In the genomic region with DNA sequence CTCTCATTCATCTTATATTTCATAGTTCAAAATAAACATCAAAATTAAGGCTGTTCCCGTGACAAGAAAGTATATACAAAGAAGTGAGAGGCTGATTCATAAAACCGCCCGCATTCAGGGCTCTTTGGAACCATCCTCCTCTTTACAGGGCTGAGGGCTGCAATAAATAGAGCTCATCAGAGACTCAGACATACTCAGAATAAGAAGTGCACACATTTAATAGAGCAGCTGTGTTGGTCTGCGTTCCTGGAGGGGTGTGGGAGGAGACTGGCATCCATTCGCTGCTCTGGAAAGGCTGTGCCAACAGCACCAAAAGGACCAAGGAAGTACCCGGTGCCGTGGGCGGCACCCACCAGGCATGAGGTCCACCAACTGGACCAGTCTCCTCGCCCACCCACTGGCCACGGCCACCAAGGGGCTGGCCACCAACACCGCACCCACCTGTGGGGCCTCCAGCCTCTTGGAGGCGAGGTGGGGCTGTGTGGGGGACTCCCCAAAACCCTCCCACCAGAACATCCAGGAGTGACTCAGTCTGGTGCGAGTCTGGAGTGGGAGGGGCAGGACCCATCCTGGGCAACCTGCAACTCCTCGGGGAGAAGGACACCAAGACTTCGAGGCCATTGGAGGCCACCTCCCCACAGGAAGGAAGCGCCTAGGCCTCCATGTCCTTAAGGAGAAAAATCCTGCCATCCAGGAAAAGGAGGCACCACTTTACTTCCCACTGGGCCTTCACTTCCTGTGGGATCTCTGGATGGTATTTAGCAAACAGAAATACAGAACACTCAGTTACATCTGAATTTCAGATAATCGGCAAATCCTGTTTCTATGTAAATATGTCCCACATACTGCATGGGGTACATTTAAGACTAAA, we compare ENCODE assay signal across 9 cellular contexts. TPM values are rescaled to one million over a fixed set of nuclear protein-coding genes. Genes with fewer than 3 reads are reported as not detected.
DNase-seq lines count a peak whose midpoint lies in the region; ATAC-seq and TF ChIP-seq lines count a peak whose summit lies in the region.
"Had no signal": no experiment of that assay in that cellular context is flagged by ENCODE, and none has a peak within 500 bp of the region (broad histone marks: within the 10 kb centered on the region; RNA-seq: fewer than 3 reads in every experiment).

No MANE protein-coding gene starts in this region.

- no peak overlapping the region for H3K4me3 ChIP-seq in coronary artery
- H3K4me3 ChIP-seq: lung had no signal

- ATAC-seq in GM19397 (IDR thresholded peaks at IDR 0.05; ENCODE audit: unreplicated experiment) (peak; percentile 30), HG03378 (IDR thresholded peaks at IDR 0.05; ENCODE audit: unreplicated experiment) (peak; percentile 38), natural killer cell (peak in 2 of 3 donors; percentile 24 to 25)
- ATAC-seq in activated T-cell treated with anti-CD3 and anti-CD28 coated beads, Interleukin-2, amount 50 U/mL, for 4 hours: peak; percentile 74 to 76

- intact Hi-C loops in natural killer cell (cut with micrococcal nuclease): loop anchor here (1.0 to 2.0 kb wide), 4 partner anchors 21 to 191 kb away; partner anchors contain the start of gene ARF6

- no peaks in the 10 kb centered on the region for H3K27me3 Mint-ChIP-seq in activated T-cell treated with anti-CD3 and anti-CD28 coated beads, Interleukin-2, amount 50 U/mL, for 4 hours (ENCODE audit: low read depth)
- H3K27me3 Mint-ChIP-seq in natural killer cell (ENCODE audit: low read depth in 2 of 2): no peaks in the 10 kb centered on the region

- H3K4me3 Mint-ChIP-seq in activated T-cell treated with anti-CD3 and anti-CD28 coated beads, Interleukin-2, amount 50 U/mL, for 4 hours: peak overlapping the region; percentile 86
- peak overlapping the region; percentile 7 for H3K4me3 Mint-ChIP-seq in natural killer cell

- no peak overlapping the region for H3K27ac ChIP-seq in coronary artery

- TF ChIP-seq CTCF in natural killer cell (IDR thresholded peaks at IDR 0.05) (no peak), coronary artery (IDR thresholded peaks at IDR 0.05) (no peak)

- peak overlapping the region; percentile 86 to 87 for H3K27ac Mint-ChIP-seq in natural killer cell

- DNase-seq in activated T-cell treated with anti-CD3 and anti-CD28 coated beads, Interleukin-2, amount 50 U/mL, for 4 hours: peak; percentile 47
- peak; percentile 33 for DNase-seq in natural killer cell
- DNase-seq in mesenteric fat pad (ENCODE audit: low spot score): no peak
- no peak for DNase-seq in GF-D8 (lab: John Stamatoyannopoulos, UW)
- no peak for DNase-seq in coronary artery (ENCODE audit: low spot score)
- DNase-seq in Ammon's horn (ENCODE audit: low spot score): no peak

- peaks cover 78% of the 10 kb centered on the region for H3K4me1 Mint-ChIP-seq in activated T-cell treated with anti-CD3 and anti-CD28 coated beads, Interleukin-2, amount 50 U/mL, for 4 hours (ENCODE audit: low read depth)
- H3K4me1 Mint-ChIP-seq in natural killer cell: peaks cover 59 to 62% of the 10 kb centered on the region in 2 donors

- H3K36me3 Mint-ChIP-seq in activated T-cell treated with anti-CD3 and anti-CD28 coated beads, Interleukin-2, amount 50 U/mL, for 4 hours (ENCODE audit: insufficient read depth): no peaks in the 10 kb centered on the region
- H3K36me3 Mint-ChIP-seq in natural killer cell: no peaks in the 10 kb centered on the region

- H3K9me3 Mint-ChIP-seq in activated T-cell treated with anti-CD3 and anti-CD28 coated beads, Interleukin-2, amount 50 U/mL, for 4 hours: no peaks in the 10 kb centered on the region
- H3K9me3 Mint-ChIP-seq in natural killer cell: no peaks in the 10 kb centered on the region

RNA-seq across cellular contexts. Expression of gene VCPKMT, which starts 32.7 kb away (rescaled TPM):
- total RNA-seq in activated T-cell treated with anti-CD3 and anti-CD28 coated beads, Interleukin-2, amount 50 U/mL, for 4 hours: 10 to 100 TPM; 16.0 to 21.8 (median 19.4) TPM
- total RNA-seq in natural killer cell (10 to 100 TPM; 19.4 to 23.9 (median 21.8) TPM), mesenteric fat pad (5.8 TPM)

Comparison
In these comparisons a context has a peak if more than half of its experiments do, and no peak if none do; other contexts are left out.
1. ATAC-seq: peak in every context shown above with its lines; median percentile 75 in activated T-cell treated with anti-CD3 and anti-CD28 coated beads, Interleukin-2, amount 50 U/mL, for 4 hours; 38 in HG03378; 30 in GM19397; 24 in natural killer cell.
2. DNase-seq: peak in activated T-cell treated with anti-CD3 and anti-CD28 coated beads, Interleukin-2, amount 50 U/mL, for 4 hours (single experiment) and natural killer cell (single experiment); none in mesenteric fat pad (single experiment), GF-D8 (single experiment), coronary artery (single experiment) and Ammon's horn (single experiment).